Comparison of ENCODE assay signal across 18 cellular contexts in genomic region chr2:23692263-23692662, GRCh38.
DNase-seq lines count a peak whose midpoint lies in the region; ATAC-seq and TF ChIP-seq lines count a peak whose summit lies in the region.
"Had no signal": no experiment of that assay in that cellular context is flagged by ENCODE, and none has a peak within 500 bp of the region (broad histone marks: within the 10 kb centered on the region; RNA-seq: fewer than 3 reads in every experiment).

No MANE protein-coding gene starts in this region.

- H3K4me3 Mint-ChIP-seq in WTC11 (no peak overlapping the region), glutamatergic neuron (ENCODE audit: unreplicated experiment) (no peak overlapping the region), GM23338 (no peak overlapping the region)

- ATAC-seq in WTC11: no peak
- no peak for ATAC-seq in GM23338
- ATAC-seq: A549, Right ventricle myocardium inferior had no signal

- H3K4me1 ChIP-seq in spleen (peaks cover 0 to 36% (median 11%) of the 10 kb centered on the region in 6 donors), GM23338 (ENCODE audit: insufficient read depth) (no peaks in the 10 kb centered on the region), uterus (no peaks in the 10 kb centered on the region)
- H3K4me1 ChIP-seq: A549, BE2C had no signal

- no peaks in the 10 kb centered on the region for H3K79me2 ChIP-seq in GM23338 (replicated peaks; ENCODE audit: insufficient read depth)

- DNase-seq in activated naive CD4-positive, alpha-beta T cell treated with anti-CD3 and anti-CD28 coated beads, Interleukin-2, amount 50 U/mL, for 16 hours: peak; percentile 5
- no peak for DNase-seq in activated naive CD4-positive, alpha-beta T cell (lab: John Stamatoyannopoulos, UW)
- no peak for DNase-seq in WTC11 (ENCODE audit: low spot score)
- no peak for DNase-seq in glutamatergic neuron
- DNase-seq in spleen: peak; percentile 58
- no peak for DNase-seq in GM23338 (ENCODE audit: low spot score)
- DNase-seq in foreskin fibroblast: no peak
- DNase-seq in uterus: no peak
- DNase-seq: BE2C, EL, GF-D8, Kasumi-1, NCI-H1694 treated with DMSO at 0.1 percent for 48 hours, NCI-H2081 treated with DMSO at 0.1 percent for 48 hours, NCI-H2171 treated with DMSO at 0.1 percent for 48 hours, OCI-M1 had no signal

- 89 to 96% (median 94%) methylated on average over 14 of the region's 14 CpGs for WGBS in spleen, 5 donors

- no peak overlapping the region for H3K4me3 ChIP-seq in spleen
- H3K4me3 ChIP-seq in GM23338: no peak overlapping the region
- no peak overlapping the region for H3K4me3 ChIP-seq in foreskin fibroblast (ENCODE audit: low read depth in 1 of 2, low read length in 2 of 2)
- no peak overlapping the region for H3K4me3 ChIP-seq in uterus
- H3K4me3 ChIP-seq: A549 had no signal

- H3K9me3 ChIP-seq in spleen: no peaks in the 10 kb centered on the region
- no peaks in the 10 kb centered on the region for H3K9me3 ChIP-seq in uterus
- H3K9me3 ChIP-seq: A549, BE2C had no signal

- H4K20me1 ChIP-seq in GM23338 (replicated peaks; ENCODE audit: insufficient read depth): no peaks in the 10 kb centered on the region; the same call in 1 of the 2 replicates

- no peaks in the 10 kb centered on the region for H3K9me2 ChIP-seq in GM23338 (ENCODE audit: insufficient read depth)

- H3K27ac ChIP-seq in spleen (no peak overlapping the region), GM23338 (ENCODE audit: low read depth) (no peak overlapping the region), uterus (no peak overlapping the region)
- H3K27ac ChIP-seq: A549 had no signal

- CTCF ChIA-PET in WTC11 (lab: Charles Lee): no interaction called here

- H3K27ac Mint-ChIP-seq in WTC11 (0 out of 2 replicates have a peak overlapping the region, but pooled peaks have one; percentile 41), glutamatergic neuron (ENCODE audit: unreplicated experiment) (peak overlapping the region; percentile 43), GM23338 (no peak overlapping the region)

- H3K36me3 ChIP-seq in spleen (peaks cover 0 to 65% (median 5%) of the 10 kb centered on the region in 6 donors), GM23338 (ENCODE audit: insufficient read depth) (no peaks in the 10 kb centered on the region), uterus (no peaks in the 10 kb centered on the region)

- no peak for TF ChIP-seq POLR2A in spleen (IDR thresholded peaks at IDR 0.05)
- TF ChIP-seq POLR2A in uterus (IDR thresholded peaks at IDR 0.05): no peak

- no peaks in the 10 kb centered on the region for H3F3A ChIP-seq in GM23338 (replicated peaks; ENCODE audit: low read depth)

- POLR2A ChIA-PET in WTC11 (lab: Charles Lee): no interaction called here

- H3K27me3 ChIP-seq in spleen (replicated peaks in 1 of 7) (no peaks in the 10 kb centered on the region), GM23338 (ENCODE audit: insufficient read depth) (no peaks in the 10 kb centered on the region), uterus (no peaks in the 10 kb centered on the region)
- H3K27me3 ChIP-seq: BE2C had no signal

- intact Hi-C loops in spleen (cut with DNase I; ENCODE audit: low total_unique reads): no loop called here
- intact Hi-C loops in uterus (cut with DNase I; ENCODE audit: low total_unique reads): no loop called here

- H3K27me3 Mint-ChIP-seq in WTC11 (ENCODE audit: low read depth) (no peaks in the 10 kb centered on the region), glutamatergic neuron (ENCODE audit: unreplicated experiment) (peaks cover 44% of the 10 kb centered on the region), GM23338 (ENCODE audit: insufficient read depth, low read depth, poor library complexity) (peaks cover 16% of the 10 kb centered on the region)

- TF ChIP-seq CTCF in WTC11 (IDR thresholded peaks at IDR 0.05) (no peak), glutamatergic neuron (IDR thresholded peaks at IDR 0.05; ENCODE audit: partially characterized antibody, unreplicated experiment) (no peak), spleen (IDR thresholded peaks at IDR 0.05 in 8 of 11, conservative IDR thresholded peaks at IDR 0.05 in 3 of 11) (no peak), GM23338 (conservative IDR thresholded peaks at IDR 0.05; ENCODE audit: low read depth in 2 of 2) (no peak), foreskin fibroblast (IDR thresholded peaks at IDR 0.05; ENCODE audit: low read depth, low read length) (no peak), uterus (IDR thresholded peaks at IDR 0.05) (no peak)

- H3K36me3 Mint-ChIP-seq in WTC11 (peaks cover 3% of the 10 kb centered on the region; the same call in 1 of the 2 replicates), glutamatergic neuron (ENCODE audit: unreplicated experiment) (peaks cover 10% of the 10 kb centered on the region), GM23338 (ENCODE audit: low read depth) (peaks cover 6% of the 10 kb centered on the region; the same call in 1 of the 3 replicates)

- H3K4me2 ChIP-seq in GM23338: no peak overlapping the region
- H3K4me2 ChIP-seq: A549 had no signal

- peaks cover 8% of the 10 kb centered on the region for H3K4me1 Mint-ChIP-seq in WTC11
- H3K4me1 Mint-ChIP-seq in glutamatergic neuron (ENCODE audit: low read depth, unreplicated experiment): peaks cover 22% of the 10 kb centered on the region
- peaks cover 10% of the 10 kb centered on the region for H3K4me1 Mint-ChIP-seq in GM23338

- H2AFZ ChIP-seq in GM23338: no peak overlapping the region

- H3K9me3 Mint-ChIP-seq in WTC11 (no peaks in the 10 kb centered on the region), glutamatergic neuron (ENCODE audit: unreplicated experiment) (peaks cover 32% of the 10 kb centered on the region), GM23338 (no peaks in the 10 kb centered on the region; the same call in 2 of the 3 replicates)

TF ChIP-seq in WTC11, 78 proteins besides CTCF, POLR2A, EP300 and RAD21 (continues in another document):
- TF ChIP-seq SMAD4 (CRISPR knock-in tag; IDR thresholded peaks at IDR 0.05) (no peak), ELF4 (CRISPR knock-in tag; IDR thresholded peaks at IDR 0.05; ENCODE audit: low read depth) (no peak), EMX1 (CRISPR knock-in tag; IDR thresholded peaks at IDR 0.05) (no peak), GRHL2 (CRISPR knock-in tag; IDR thresholded peaks at IDR 0.05; ENCODE audit: insufficient replicate concordance, severe bottlenecking) (no peak), IRF1 (CRISPR knock-in tag; IDR thresholded peaks at IDR 0.05) (no peak)

TF ChIP-seq in GM23338, 12 proteins besides CTCF, POLR2A, EP300 and RAD21 (continues in another document):
- TF ChIP-seq JUNB (IDR thresholded peaks at IDR 0.05; ENCODE audit: unreplicated experiment): no peak
- no peak for TF ChIP-seq STAT1 (IDR thresholded peaks at IDR 0.05; ENCODE audit: unreplicated experiment)
- no peak for TF ChIP-seq ZNF331 (CRISPR knock-in tag; IDR thresholded peaks at IDR 0.05; ENCODE audit: low read depth)
- no peak for TF ChIP-seq POLR2AphosphoS5 (IDR thresholded peaks at IDR 0.05; ENCODE audit: low read depth)

Comparison
In these comparisons a context has a peak if more than half of its experiments do, and no peak if none do; other contexts are left out.
1. DNase-seq: peak in activated naive CD4-positive, alpha-beta T cell treated with anti-CD3 and anti-CD28 coated beads, Interleukin-2, amount 50 U/mL, for 16 hours (single experiment) and spleen (single experiment); none in activated naive CD4-positive, alpha-beta T cell (0 of 4), WTC11 (single experiment), glutamatergic neuron (single experiment), GM23338 (single experiment), foreskin fibroblast (0 of 2) and uterus (0 of 2).